2 cellular contexts compared by ENCODE assay signal in the genomic region with DNA sequence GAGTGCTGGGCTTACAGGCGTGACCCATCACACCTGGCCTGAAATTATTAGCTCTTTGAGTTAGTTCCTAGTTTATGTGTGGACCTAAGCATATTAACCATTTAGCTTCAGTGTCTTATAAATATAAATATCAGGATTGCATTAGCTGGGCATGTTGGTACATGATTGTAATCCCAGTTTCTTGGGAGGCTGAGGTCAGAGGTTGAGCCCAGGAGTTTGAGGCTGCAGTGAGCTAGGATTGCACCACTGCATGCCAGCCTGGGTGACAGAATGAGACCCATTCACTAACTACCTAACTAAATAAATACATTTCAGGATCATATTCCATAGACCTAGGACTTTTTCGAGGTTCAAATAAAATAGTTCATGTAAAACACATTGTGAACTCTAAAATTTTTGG.
TF ChIP-seq lines count a peak whose summit lies in the region.

No MANE protein-coding gene starts in this region.

TF ChIP-seq in GM23338, 12 proteins besides CTCF, POLR2A, EP300 and RAD21 (continued from another document):
- TF ChIP-seq, protein P1, sequence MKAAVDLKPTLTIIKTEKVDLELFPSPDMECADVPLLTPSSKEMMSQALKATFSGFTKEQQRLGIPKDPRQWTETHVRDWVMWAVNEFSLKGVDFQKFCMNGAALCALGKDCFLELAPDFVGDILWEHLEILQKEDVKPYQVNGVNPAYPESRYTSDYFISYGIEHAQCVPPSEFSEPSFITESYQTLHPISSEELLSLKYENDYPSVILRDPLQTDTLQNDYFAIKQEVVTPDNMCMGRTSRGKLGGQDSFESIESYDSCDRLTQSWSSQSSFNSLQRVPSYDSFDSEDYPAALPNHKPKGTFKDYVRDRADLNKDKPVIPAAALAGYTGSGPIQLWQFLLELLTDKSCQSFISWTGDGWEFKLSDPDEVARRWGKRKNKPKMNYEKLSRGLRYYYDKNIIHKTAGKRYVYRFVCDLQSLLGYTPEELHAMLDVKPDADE (IDR thresholded peaks at IDR 0.05) = no peak
- no peak for TF ChIP-seq EZH2phosphoT487 (IDR thresholded peaks at IDR 0.05; ENCODE audit: unreplicated experiment)

TF ChIP-seq in IMR-90, 13 proteins besides CTCF, POLR2A, EP300 and RAD21 (continued from another document):
- TF ChIP-seq RCOR1 (IDR thresholded peaks at IDR 0.05; ENCODE audit: insufficient replicate concordance, low read length) (no peak), BHLHE40 (IDR thresholded peaks at IDR 0.05; ENCODE audit: low read depth, low read length) (no peak), MXI1 (IDR thresholded peaks at IDR 0.05; ENCODE audit: borderline replicate concordance, low read depth, low read length) (no peak), RFX5 (IDR thresholded peaks at IDR 0.05; ENCODE audit: low read depth, low read length) (no peak), NFE2L2 (IDR thresholded peaks at IDR 0.05; ENCODE audit: low read depth, low read length) (no peak), MAZ (IDR thresholded peaks at IDR 0.05; ENCODE audit: borderline replicate concordance, low read depth, low read length) (no peak), CEBPB (IDR thresholded peaks at IDR 0.05; ENCODE audit: low read depth, low read length) (no peak), FOS (IDR thresholded peaks at IDR 0.05; ENCODE audit: low read depth, low read length) (no peak)
- TF ChIP-seq, protein P2, sequence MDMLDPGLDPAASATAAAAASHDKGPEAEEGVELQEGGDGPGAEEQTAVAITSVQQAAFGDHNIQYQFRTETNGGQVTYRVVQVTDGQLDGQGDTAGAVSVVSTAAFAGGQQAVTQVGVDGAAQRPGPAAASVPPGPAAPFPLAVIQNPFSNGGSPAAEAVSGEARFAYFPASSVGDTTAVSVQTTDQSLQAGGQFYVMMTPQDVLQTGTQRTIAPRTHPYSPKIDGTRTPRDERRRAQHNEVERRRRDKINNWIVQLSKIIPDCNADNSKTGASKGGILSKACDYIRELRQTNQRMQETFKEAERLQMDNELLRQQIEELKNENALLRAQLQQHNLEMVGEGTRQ (IDR thresholded peaks at IDR 0.05; ENCODE audit: low read depth, low read length) = no peak
TF ChIP-seq in IMR-90: peak in this region for 0.
